In the genomic region with DNA sequence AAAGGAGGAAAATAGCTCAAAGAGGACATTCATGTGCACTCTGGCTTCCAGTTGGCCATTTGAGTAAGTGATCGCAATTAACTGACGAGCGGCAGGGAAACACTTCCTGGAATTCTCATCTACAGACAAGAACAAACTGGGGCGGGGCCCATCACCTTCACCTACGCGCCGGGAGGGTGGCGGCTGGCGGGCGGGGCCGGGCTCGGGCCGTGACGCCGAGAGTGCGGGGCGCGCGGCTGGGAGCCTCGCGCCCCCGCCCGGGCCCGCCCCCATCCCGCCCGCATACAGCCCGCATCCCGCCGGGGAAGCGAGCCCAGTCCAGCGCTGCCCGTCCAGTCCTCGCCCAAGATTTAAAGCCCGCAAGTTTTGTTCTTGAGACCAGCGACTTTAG, we compare ENCODE assay signal across 8 cellular contexts. TPM values are rescaled to one million over a fixed set of nuclear protein-coding genes. Genes with fewer than 3 reads are reported as not detected.
A peak's percentile ranks its signal among the peaks of the same experiment; 100 is the strongest.
DNase-seq lines count a peak whose midpoint lies in the region; FAIRE-seq and TF ChIP-seq lines count a peak whose summit lies in the region.

B3GNT5 (plus strand) TSS at position 281 of the 391 bp plus-strand sequence. CDS start 16,546 bp downstream, outside the sequence.

- H3K36me3 ChIP-seq in osteoblast (ENCODE audit: insufficient read depth, low read length) = no peaks in the 10 kb centered on the region

- no peaks in the 10 kb centered on the region for H3K4me1 ChIP-seq in osteoblast (ENCODE audit: insufficient read depth, low read length)

- DNase-seq in DMS53 (lab: John Stamatoyannopoulos, UW) = peak; percentile 90
- DNase-seq in NCI-H2081 (lab: John Stamatoyannopoulos, UW) = peak; percentile 93 to 94
- peak; percentile 58 to 66 for DNase-seq in activated T-cell treated with anti-CD3 and anti-CD28 coated beads, Interleukin-2, amount 50 U/mL, for 48 hours
- no peak for DNase-seq in glomerular endothelial cell (ENCODE audit: extremely low read depth, low read depth, low spot score)
- no peak for DNase-seq in osteoblast (ENCODE audit: insufficient read length, low spot score, missing footprints)
- DNase-seq in NK-92 treated with Interleukin-12 subunit alpha and Interleukin-12 subunit beta, amount 100 ng/mL, for 24 hours (lab: John Stamatoyannopoulos, UW) = no peak
- no peak for DNase-seq in cerebellar nuclear complex (lab: John Stamatoyannopoulos, UW)
- DNase-seq in GM12891 (ENCODE audit: insufficient read length, low spot score) = no peak

- H4K20me1 ChIP-seq in osteoblast (ENCODE audit: insufficient read depth, low read length) = no peaks in the 10 kb centered on the region

- H2AFZ ChIP-seq in osteoblast (ENCODE audit: low read length) = peak within 1 kb of the TSS; percentile 94

- FAIRE-seq in GM12891 (lab: Jason Lieb, UNC) = no peak

- H3K9me3 ChIP-seq in osteoblast (ENCODE audit: low read depth, low read length) = no peaks in the 10 kb centered on the region

- TF ChIP-seq POLR2A in GM12891 (IDR thresholded peaks at IDR 0.05; ENCODE audit: low read depth, low read length) = no peak

- no peaks in the 10 kb centered on the region for H3K79me2 ChIP-seq in osteoblast (ENCODE audit: insufficient read depth, low read length)

- no peak for TF ChIP-seq CTCF in osteoblast (IDR thresholded peaks at IDR 0.05; ENCODE audit: extremely low read depth, low read depth, low read length)

- H3K27ac ChIP-seq in osteoblast (ENCODE audit: low read depth, low read length) = peak within 1 kb of the TSS; percentile 12

- peak within 1 kb of the TSS; percentile 99 for H3K4me2 ChIP-seq in osteoblast (ENCODE audit: insufficient read depth, low read length)

- H3K27me3 ChIP-seq in osteoblast (ENCODE audit: insufficient read depth, low read length) = peaks cover 7% of the 10 kb centered on the region

- peak within 1 kb of the TSS; percentile 86 for H3K4me3 ChIP-seq in osteoblast (ENCODE audit: insufficient read depth, low read length)

TF ChIP-seq in GM12891, 5 proteins besides CTCF, POLR2A, EP300 and RAD21:
- no peak for TF ChIP-seq POU2F2 (IDR thresholded peaks at IDR 0.05; ENCODE audit: low read depth, low read length)
- no peak for TF ChIP-seq TAF1 (IDR thresholded peaks at IDR 0.05; ENCODE audit: low read depth, low read length)
- TF ChIP-seq POLR2AphosphoS5 (IDR thresholded peaks at IDR 0.05; ENCODE audit: low read depth, low read length) = no peak
- no peak for TF ChIP-seq PAX5 (IDR thresholded peaks at IDR 0.05; ENCODE audit: insufficient read depth, low read length, severe bottlenecking)
- no peak for TF ChIP-seq SPI1 (IDR thresholded peaks at IDR 0.05; ENCODE audit: low read depth, low read length)

RNA-seq across cellular contexts. Expression of gene B3GNT5, which starts in this region (rescaled TPM):
- 50.9 and 51.6 TPM in 2 replicates for total RNA-seq in glomerular endothelial cell
- total RNA-seq in osteoblast = 0.36 and 0.59 TPM in 2 replicates
- polyA plus RNA-seq in GM12891 (2012; ENCODE audit: low read depth, missing spikeins) = 0.08 TPM

Comparison
In these comparisons a context has a peak if more than half of its experiments do, and no peak if none do; other contexts are left out.
1. RNA of gene B3GNT5 (total RNA-seq): 50.9 to 51.6 TPM in glomerular endothelial cell; 0.36 to 0.59 TPM in osteoblast; every median in the first group is over 10 times any median in the second.
2. DNase-seq: peak in DMS53 (single experiment), NCI-H2081 (2 of 2) and activated T-cell treated with anti-CD3 and anti-CD28 coated beads, Interleukin-2, amount 50 U/mL, for 48 hours (2 of 2); none in glomerular endothelial cell (single experiment), osteoblast (single experiment), NK-92 treated with Interleukin-12 subunit alpha and Interleukin-12 subunit beta, amount 100 ng/mL, for 24 hours (single experiment), cerebellar nuclear complex (0 of 2) and GM12891 (single experiment).